13 cellular contexts compared by ENCODE assay signal in the genomic region with DNA sequence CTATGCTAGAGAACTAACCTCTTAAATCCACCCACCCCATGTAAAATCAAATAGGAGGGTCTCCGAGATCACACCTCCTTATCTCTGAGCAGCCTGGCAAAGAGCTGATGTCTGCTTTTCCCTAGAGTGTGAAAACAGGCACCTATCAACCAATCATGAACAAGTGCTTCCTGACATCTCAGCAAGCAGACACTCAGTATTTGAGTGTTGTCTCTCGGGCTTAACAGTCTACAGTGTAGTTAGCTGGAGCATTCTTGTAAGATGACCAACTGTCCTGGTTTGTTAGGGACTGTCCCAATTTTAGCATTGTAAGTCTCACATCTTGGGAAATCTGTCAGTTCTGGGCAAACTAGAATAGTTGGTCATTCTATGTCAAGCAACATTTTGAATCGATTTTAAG. TPM values are rescaled to one million over a fixed set of nuclear protein-coding genes. Genes with fewer than 3 reads are reported as not detected.
"Had no signal": no experiment of that assay in that cellular context is flagged by ENCODE, and none has a peak within 500 bp of the region (broad histone marks: within the 10 kb centered on the region; RNA-seq: fewer than 3 reads in every experiment).

No MANE protein-coding gene starts in this region.

- ATAC-seq: esophagus mucosa; stimulated activated memory B cell treated with anti-CD40 and anti-IgM and Interleukin-4, amounts not matched to agents 10 μg/mL and 1 μg/mL and 100 μg/mL, for 72 hours; WTC11 had no signal

- H3K36me3 Mint-ChIP-seq: mesothelial cell of epicardium; naive B cell; stimulated activated memory B cell treated with anti-CD40 and anti-IgM and Interleukin-4, amounts not matched to agents 10 μg/mL and 1 μg/mL and 100 μg/mL, for 72 hours; WTC11 had no signal

- DNase-seq: activated CD4-positive, alpha-beta T cell treated with anti-CD3 and anti-CD28 coated beads, Interleukin-2, amount 10 ng/mL, durations not matched to agents 7 days and 5 days; activated CD8-positive, alpha-beta memory T cell treated with anti-CD3 and anti-CD28 coated beads for 24 hours; activated naive CD4-positive, alpha-beta T cell treated with anti-CD3 and anti-CD28 coated beads for 36 hours; foreskin fibroblast; naive B cell; tibial artery had no signal

- H3K9me3 ChIP-seq: right atrium auricular region, tibial artery had no signal

- H3K4me3 ChIP-seq: right atrium auricular region, tibial artery had no signal

- H3K9me3 Mint-ChIP-seq: activated naive CD4-positive, alpha-beta T cell treated with anti-CD3 and anti-CD28 coated beads for 36 hours; mesothelial cell of epicardium; T-helper 1 cell treated with Interleukin-12 subunit alpha and Interleukin-12 subunit beta and Interleukin-4 antibody, amounts not matched to agents 30 μg/mL and 1 μg/mL, for 36 hours; WTC11 had no signal

- H3K36me3 ChIP-seq: right atrium auricular region, tibial artery had no signal

- H3K27ac Mint-ChIP-seq: activated CD4-positive, alpha-beta T cell treated with anti-CD3 and anti-CD28 coated beads, Interleukin-2, amount 10 ng/mL, durations not matched to agents 7 days and 5 days; activated naive CD4-positive, alpha-beta T cell treated with anti-CD3 and anti-CD28 coated beads for 36 hours; mesothelial cell of epicardium; stimulated activated memory B cell treated with anti-CD40 and anti-IgM and Interleukin-4, amounts not matched to agents 10 μg/mL and 1 μg/mL and 100 μg/mL, for 72 hours; T-helper 1 cell treated with Interleukin-12 subunit alpha and Interleukin-12 subunit beta and Interleukin-4 antibody, amounts not matched to agents 30 μg/mL and 1 μg/mL, for 36 hours; WTC11 had no signal

- H3K27ac ChIP-seq: right atrium auricular region, tibial artery had no signal

- H3K27me3 Mint-ChIP-seq: activated CD4-positive, alpha-beta T cell treated with anti-CD3 and anti-CD28 coated beads, Interleukin-2, amount 10 ng/mL, durations not matched to agents 7 days and 5 days had no signal

- H3K27me3 ChIP-seq: right atrium auricular region, tibial artery had no signal

- H3K4me3 Mint-ChIP-seq: activated CD4-positive, alpha-beta T cell treated with anti-CD3 and anti-CD28 coated beads, Interleukin-2, amount 10 ng/mL, durations not matched to agents 7 days and 5 days; activated naive CD4-positive, alpha-beta T cell treated with anti-CD3 and anti-CD28 coated beads for 36 hours; mesothelial cell of epicardium; naive B cell; stimulated activated memory B cell treated with anti-CD40 and anti-IgM and Interleukin-4, amounts not matched to agents 10 μg/mL and 1 μg/mL and 100 μg/mL, for 72 hours; T-helper 1 cell treated with Interleukin-12 subunit alpha and Interleukin-12 subunit beta and Interleukin-4 antibody, amounts not matched to agents 30 μg/mL and 1 μg/mL, for 36 hours; WTC11 had no signal

- H3K4me1 Mint-ChIP-seq: naive B cell; stimulated activated memory B cell treated with anti-CD40 and anti-IgM and Interleukin-4, amounts not matched to agents 10 μg/mL and 1 μg/mL and 100 μg/mL, for 72 hours had no signal

RNA-seq across cellular contexts. Expression of gene MARCHF4, which starts 26.4 kb away (rescaled TPM):
- total RNA-seq: activated CD4-positive, alpha-beta T cell treated with anti-CD3 and anti-CD28 coated beads, Interleukin-2, amount 10 ng/mL, durations not matched to agents 7 days and 5 days; activated naive CD4-positive, alpha-beta T cell treated with anti-CD3 and anti-CD28 coated beads for 36 hours; esophagus mucosa; posterior vena cava had no signal
